In genomic region chr5:87114631-87115030, GRCh38 we compare ENCODE assay signal across 1 cellular context.
TF ChIP-seq lines count a peak whose summit lies in the region.

No MANE protein-coding gene starts in this region.

TF ChIP-seq in HCT116, 20 proteins besides CTCF, POLR2A, EP300 and RAD21 (continued from another document):
- TF ChIP-seq ZBTB33 (IDR thresholded peaks at IDR 0.05; ENCODE audit: extremely low read depth, insufficient replicate concordance, low read length), result no peak
- no peak for TF ChIP-seq SIN3A (IDR thresholded peaks at IDR 0.05; ENCODE audit: low read depth)
- TF ChIP-seq TCF7L2 (IDR thresholded peaks at IDR 0.05; ENCODE audit: borderline replicate concordance, extremely low read depth, insufficient read depth, insufficient read length), result no peak
- TF ChIP-seq, protein P1, sequence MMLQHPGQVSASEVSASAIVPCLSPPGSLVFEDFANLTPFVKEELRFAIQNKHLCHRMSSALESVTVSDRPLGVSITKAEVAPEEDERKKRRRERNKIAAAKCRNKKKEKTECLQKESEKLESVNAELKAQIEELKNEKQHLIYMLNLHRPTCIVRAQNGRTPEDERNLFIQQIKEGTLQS (IDR thresholded peaks at IDR 0.05), result no peak
- no peak for TF ChIP-seq SP1 (IDR thresholded peaks at IDR 0.05; ENCODE audit: low read depth)
- no peak for TF ChIP-seq MAX (IDR thresholded peaks at IDR 0.05)
- TF ChIP-seq EGR1 (IDR thresholded peaks at IDR 0.05; ENCODE audit: low read depth), result no peak
- no peak for TF ChIP-seq ELF1 (IDR thresholded peaks at IDR 0.05; ENCODE audit: borderline replicate concordance, low read depth)
- no peak for TF ChIP-seq ZFX (IDR thresholded peaks at IDR 0.05)
- TF ChIP-seq FOSL1 (IDR thresholded peaks at IDR 0.05; ENCODE audit: low read depth), result no peak
